8 cellular contexts compared by ENCODE assay signal in the genomic region with DNA sequence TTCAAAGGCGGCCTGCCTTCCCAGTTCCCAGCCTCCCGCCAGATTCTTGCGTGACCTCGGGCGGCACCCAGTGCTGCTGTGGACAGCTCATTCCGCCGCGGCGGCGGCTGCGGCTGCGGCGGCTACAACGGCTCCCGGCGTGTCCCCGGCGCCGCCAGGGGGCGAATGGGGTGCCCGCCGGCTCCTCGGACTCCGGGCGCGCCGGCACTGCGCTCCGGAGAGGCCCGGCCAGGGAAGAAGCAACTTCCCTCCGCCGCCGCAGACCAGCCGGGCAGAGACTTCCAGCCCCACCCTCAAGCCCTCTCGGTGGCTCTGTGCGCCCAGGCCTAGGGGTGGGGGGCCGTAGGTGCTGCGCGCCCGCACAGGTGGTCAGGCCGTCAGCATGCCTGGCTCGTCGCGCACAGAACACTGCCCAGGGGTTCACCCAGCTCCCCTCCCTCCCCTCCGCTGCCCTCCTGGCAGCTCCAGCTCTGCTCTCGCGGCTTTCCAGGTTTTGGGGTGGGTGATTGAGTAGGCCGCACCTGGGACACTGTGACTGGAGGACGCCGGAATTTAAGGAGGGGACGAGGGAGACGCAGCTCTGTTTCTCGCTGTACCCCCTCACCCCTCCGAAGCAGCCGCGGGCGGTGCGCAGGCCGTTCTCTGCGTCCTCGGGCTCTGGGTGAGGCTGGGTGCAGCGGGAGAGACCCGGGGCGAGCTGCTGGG. TPM values are rescaled to one million over a fixed set of nuclear protein-coding genes. Genes with fewer than 3 reads are reported as not detected.
DNase-seq lines count a peak whose midpoint lies in the region; ATAC-seq and TF ChIP-seq lines count a peak whose summit lies in the region.

No MANE protein-coding gene starts in this region.

- CTCF ChIA-PET in CD8-positive, alpha-beta T cell (lab: Charles Lee): interaction anchor here (0.6 to 9.5 kb wide), 21 partner anchors 8 to 80 kb away, joined by 3 to 179 read pairs (median 6); partner anchors contain the start of genes CYSTM1 and PURA

- POLR2A ChIA-PET in CD8-positive, alpha-beta T cell (lab: Charles Lee): interaction anchor here (0.7 to 1.5 kb wide), 4 partner anchors 28 to 39 kb away, joined by 3 to 4 read pairs (median 4); no protein-coding TSS in a partner anchor

- TF ChIP-seq CTCF in CD8-positive, alpha-beta T cell (IDR thresholded peaks at IDR 0.05): peak; percentile 64
- TF ChIP-seq CTCF in HFFc6 (IDR thresholded peaks at IDR 0.05) (peak; percentile 91), glutamatergic neuron (IDR thresholded peaks at IDR 0.05; ENCODE audit: partially characterized antibody, unreplicated experiment) (peak; percentile 76), suprapubic skin (IDR thresholded peaks at IDR 0.05) (peak; percentile 58 to 85)

- H3K36me3 ChIP-seq in CD8-positive, alpha-beta T cell (ENCODE audit: insufficient read depth, low read length): no peaks in the 10 kb centered on the region
- H3K36me3 ChIP-seq in suprapubic skin: no peaks in the 10 kb centered on the region

- no peak overlapping the region for H3K27ac ChIP-seq in CD8-positive, alpha-beta T cell (ENCODE audit: low read depth, low read length)
- no peak overlapping the region for H3K27ac ChIP-seq in suprapubic skin

- intact Hi-C loops in CD8-positive, alpha-beta T cell (cut with DNase I, micrococcal nuclease): loop anchor here (2.0 kb wide), 2 partner anchors 23 to 31 kb away; partner anchors contain the start of gene PURA (in 2 of the 2)

- DNase-seq in CD8-positive, alpha-beta T cell: peak in 6 of 7 experiments; percentile 22 to 67 (median 42)
- DNase-seq in HFFc6: peak; percentile 62
- DNase-seq in RPMI7951 (ENCODE audit: low read depth): peak; percentile 66
- DNase-seq in glutamatergic neuron: peak; percentile 76
- DNase-seq in nucleus accumbens (lab: John Stamatoyannopoulos, UW): peak in 31 of 56 donors; percentile 7 to 77 (median 34)
- DNase-seq in suprapubic skin (ENCODE audit: low spot score in 2 of 2): no peak

- no peak for TF ChIP-seq POLR2A in suprapubic skin (IDR thresholded peaks at IDR 0.05)

- 23% methylated on average over 12 of the region's 64 CpGs for WGBS in suprapubic skin

- peaks cover 22% of the 10 kb centered on the region for H3K4me1 ChIP-seq in CD8-positive, alpha-beta T cell (ENCODE audit: insufficient read depth, low read length)
- peaks cover 43% of the 10 kb centered on the region for H3K4me1 ChIP-seq in suprapubic skin

- peak overlapping the region; percentile 66 for H3K4me3 Mint-ChIP-seq in CD8-positive, alpha-beta T cell
- peak overlapping the region; percentile 57 for H3K4me3 Mint-ChIP-seq in HFFc6
- peak overlapping the region; percentile 71 for H3K4me3 Mint-ChIP-seq in activated naive CD4-positive, alpha-beta T cell treated with anti-CD3 and anti-CD28 coated beads, Interleukin-2, amount 50 U/mL, for 24 hours
- H3K4me3 Mint-ChIP-seq in glutamatergic neuron (ENCODE audit: unreplicated experiment): peak overlapping the region; percentile 75

- H3K27me3 ChIP-seq in CD8-positive, alpha-beta T cell (ENCODE audit: insufficient read depth, low read length): peaks cover 7% of the 10 kb centered on the region
- no peaks in the 10 kb centered on the region for H3K27me3 ChIP-seq in suprapubic skin

- peak; percentile 69 for ATAC-seq in CD8-positive, alpha-beta T cell
- no peak for ATAC-seq in GM19328 (IDR thresholded peaks at IDR 0.05; ENCODE audit: unreplicated experiment)

- H3K4me3 ChIP-seq in CD8-positive, alpha-beta T cell (ENCODE audit: low read depth, low read length): peak overlapping the region; percentile 36
- H3K4me3 ChIP-seq in suprapubic skin: peak overlapping the region; percentile 51

- peaks cover 18% of the 10 kb centered on the region for H3K4me1 Mint-ChIP-seq in CD8-positive, alpha-beta T cell (ENCODE audit: low read depth)
- peaks cover 12% of the 10 kb centered on the region for H3K4me1 Mint-ChIP-seq in HFFc6 (ENCODE audit: low read depth)
- H3K4me1 Mint-ChIP-seq in activated naive CD4-positive, alpha-beta T cell treated with anti-CD3 and anti-CD28 coated beads, Interleukin-2, amount 50 U/mL, for 24 hours: peaks cover 21% of the 10 kb centered on the region
- peaks cover 9% of the 10 kb centered on the region for H3K4me1 Mint-ChIP-seq in glutamatergic neuron (ENCODE audit: low read depth, unreplicated experiment)

- H3K27me3 Mint-ChIP-seq in CD8-positive, alpha-beta T cell (ENCODE audit: low read depth): peaks cover 18% of the 10 kb centered on the region
- peaks cover 2% of the 10 kb centered on the region for H3K27me3 Mint-ChIP-seq in HFFc6 (ENCODE audit: insufficient read depth)
- H3K27me3 Mint-ChIP-seq in activated naive CD4-positive, alpha-beta T cell treated with anti-CD3 and anti-CD28 coated beads, Interleukin-2, amount 50 U/mL, for 24 hours: peaks cover 16% of the 10 kb centered on the region
- H3K27me3 Mint-ChIP-seq in glutamatergic neuron (ENCODE audit: unreplicated experiment): peaks cover 18% of the 10 kb centered on the region

- H3K9me3 Mint-ChIP-seq in CD8-positive, alpha-beta T cell: no peaks in the 10 kb centered on the region
- H3K9me3 Mint-ChIP-seq in HFFc6 (no peaks in the 10 kb centered on the region), glutamatergic neuron (ENCODE audit: unreplicated experiment) (peaks cover 5% of the 10 kb centered on the region)
- no peaks in the 10 kb centered on the region for H3K9me3 Mint-ChIP-seq in activated naive CD4-positive, alpha-beta T cell treated with anti-CD3 and anti-CD28 coated beads, Interleukin-2, amount 50 U/mL, for 24 hours

- no peaks in the 10 kb centered on the region for H3K9me3 ChIP-seq in CD8-positive, alpha-beta T cell (ENCODE audit: low read length)
- H3K9me3 ChIP-seq in suprapubic skin: no peaks in the 10 kb centered on the region

- TF ChIP-seq EP300 in suprapubic skin (IDR thresholded peaks at IDR 0.05): no peak

- H3K36me3 Mint-ChIP-seq in CD8-positive, alpha-beta T cell: no peaks in the 10 kb centered on the region
- no peaks in the 10 kb centered on the region for H3K36me3 Mint-ChIP-seq in HFFc6 (ENCODE audit: low read depth)
- H3K36me3 Mint-ChIP-seq in activated naive CD4-positive, alpha-beta T cell treated with anti-CD3 and anti-CD28 coated beads, Interleukin-2, amount 50 U/mL, for 24 hours: no peaks in the 10 kb centered on the region
- no peaks in the 10 kb centered on the region for H3K36me3 Mint-ChIP-seq in glutamatergic neuron (ENCODE audit: unreplicated experiment)

- no peak overlapping the region for H3K27ac Mint-ChIP-seq in CD8-positive, alpha-beta T cell
- H3K27ac Mint-ChIP-seq in HFFc6 (no peak overlapping the region), glutamatergic neuron (ENCODE audit: unreplicated experiment) (no peak overlapping the region)
- H3K27ac Mint-ChIP-seq in activated naive CD4-positive, alpha-beta T cell treated with anti-CD3 and anti-CD28 coated beads, Interleukin-2, amount 50 U/mL, for 24 hours: no peak overlapping the region

RNA-seq across cellular contexts. Expression of gene IGIP, which starts 20.2 kb away (rescaled TPM):
- total RNA-seq in CD8-positive, alpha-beta T cell: under 1 TPM; 0.78 to 0.81 TPM
- 1 to 10 TPM; 3.4 to 8.4 (median 4.1) TPM for total RNA-seq in HFFc6 (2021; fragmentation: NEBNext Ultra II Directional; extraction: Animal tissue kit (Norgen Biotek cat#: 25700))
- 4.3 and 5.2 TPM in 2 replicates for total RNA-seq in RPMI7951 (2014; rRNA removed; shearing (Covaris generic))
- 0.98 TPM for total RNA-seq in glutamatergic neuron (ENCODE audit: unreplicated experiment)
- 10 to 100 TPM in 2 of 4 donors, 1 to 10 TPM in 2; 6.1 to 16.5 (median 11.6) TPM for total RNA-seq in suprapubic skin

RNA-seq across cellular contexts. Expression of gene CYSTM1, which starts 29.0 kb away (rescaled TPM):
- total RNA-seq in CD8-positive, alpha-beta T cell: 1 to 10 TPM; 8.1 to 8.6 TPM
- 10 to 100 TPM; 11.6 to 16.7 (median 12.5) TPM for total RNA-seq in HFFc6 (2021; fragmentation: NEBNext Ultra II Directional; extraction: Animal tissue kit (Norgen Biotek cat#: 25700))
- 22.4 and 29.1 TPM in 2 replicates for total RNA-seq in RPMI7951 (2014; rRNA removed; shearing (Covaris generic))
- total RNA-seq in glutamatergic neuron (ENCODE audit: unreplicated experiment) (37.4 TPM), suprapubic skin (10 to 100 TPM; 21.0 to 66.4 (median 37.0) TPM)

RNA-seq across cellular contexts. Expression of gene PURA, which starts 32.1 kb away (rescaled TPM):
- total RNA-seq in CD8-positive, alpha-beta T cell: 1 to 10 TPM; 4.0 to 4.3 TPM
- 10 to 100 TPM; 21.1 to 26.1 (median 22.3) TPM for total RNA-seq in HFFc6 (2021; fragmentation: NEBNext Ultra II Directional; extraction: Animal tissue kit (Norgen Biotek cat#: 25700))
- total RNA-seq in RPMI7951 (2014; rRNA removed; shearing (Covaris generic)): 9.0 and 10.0 TPM in 2 replicates
- total RNA-seq in glutamatergic neuron (ENCODE audit: unreplicated experiment) (4.1 TPM), suprapubic skin (10 to 100 TPM; 12.5 to 31.8 (median 21.9) TPM)

Comparison
In these comparisons a context has a peak if more than half of its experiments do, and no peak if none do; other contexts are left out.
1. DNase-seq: peak in CD8-positive, alpha-beta T cell (6 of 7), HFFc6 (single experiment), RPMI7951 (single experiment), glutamatergic neuron (single experiment) and nucleus accumbens (31 of 56); none in suprapubic skin (0 of 2).
2. Peak in every context shown above with its lines, with median percentiles within 50 percentile points of each other: H3K4me3 Mint-ChIP-seq and CTCF ChIP-seq.